In genomic region chr10:122157451-122157850, GRCh38 we compare ENCODE assay signal across 27 cellular contexts.
"Had no signal": no experiment of that assay in that cellular context is flagged by ENCODE, and none has a peak within 500 bp of the region (broad histone marks: within the 10 kb centered on the region; RNA-seq: fewer than 3 reads in every experiment).

No MANE protein-coding gene starts in this region.

- H3K27ac ChIP-seq: foreskin keratinocyte, left lung, lower lobe of right lung, neutrophil, pancreas, suprapubic skin, tibial artery, upper lobe of right lung had no signal

- DNase-seq: activated CD4-positive, alpha-beta memory T cell treated with anti-CD3 and anti-CD28 coated beads for 36 hours; activated CD4-positive, alpha-beta T cell treated with anti-CD3 and anti-CD28 coated beads, Interleukin-2, amount 10 ng/mL, durations not matched to agents 24 days and 14 days; activated CD4-positive, CD25-positive, alpha-beta regulatory T cell treated with anti-CD3 and anti-CD28 coated beads, Interleukin-2, amount 50 U/mL, for 72 hours; activated CD8-positive, alpha-beta memory T cell treated with anti-CD3 and anti-CD28 coated beads, Interleukin-2, amount 50 U/mL, for 4 hours; activated effector memory CD4-positive, alpha-beta T cell treated with anti-CD3 and anti-CD28 coated beads, Interleukin-2, amount 50 U/mL, for 16 hours; activated naive CD8-positive, alpha-beta T cell treated with anti-CD3 and anti-CD28 coated beads, Interleukin-2, amount 50 U/mL, for 24 hours; activated T-cell treated with anti-CD3 and anti-CD28 coated beads, Interleukin-2, amount 50 U/mL, for 1 hour; effector CD8-positive, alpha-beta T cell; foreskin keratinocyte; left lung; lower lobe of right lung; natural killer cell; pancreas; stimulated activated CD4-positive, alpha-beta T cell treated with anti-CD3 and anti-CD28 coated beads, Interleukin-1b, Interleukin-23, amount 100 ng/mL, for 48 hours; stimulated activated naive B cell treated with anti-CD40 and anti-IgM and Interleukin-4, amounts not matched to agents 10 μg/mL and 1 μg/mL and 100 μg/mL, for 72 hours; T-helper 17 cell; T1000; tibial artery; upper lobe of right lung had no signal

- H3K27me3 ChIP-seq: foreskin keratinocyte, pancreas, suprapubic skin, tibial artery, upper lobe of right lung had no signal

- H3K9me3 Mint-ChIP-seq: activated CD4-positive, alpha-beta memory T cell treated with anti-CD3 and anti-CD28 coated beads for 36 hours; activated CD4-positive, alpha-beta T cell treated with anti-CD3 and anti-CD28 coated beads, Interleukin-2, amount 10 ng/mL, durations not matched to agents 24 days and 14 days; activated naive CD4-positive, alpha-beta T cell treated with anti-CD3 and anti-CD28 coated beads, Interleukin-2, amount 50 U/mL, for 24 hours; activated naive CD8-positive, alpha-beta T cell treated with anti-CD3 and anti-CD28 coated beads, Interleukin-2, amount 50 U/mL, for 24 hours; activated T-helper 1 cell treated with anti-CD3 and anti-CD28 coated beads, Interleukin-12 subunit alpha, Interleukin-12 subunit beta, Interleukin-2, Interleukin-4 antibody, amounts not matched to agents 30 ng/mL and 10 ng/mL and 1 ng/mL, durations not matched to agents 14 hours and 24 hours and 36 hours; central memory CD8-positive, alpha-beta T cell; dendritic cell treated with granulocyte-macrophage colony-stimulating factor and Interleukin-4, amounts not matched to agents 40 ng/mL and 50 ng/mL, for 4 days; natural killer cell had no signal

- ATAC-seq: activated naive CD8-positive, alpha-beta T cell treated with anti-CD3 and anti-CD28 coated beads, Interleukin-2, amount 50 U/mL, for 24 hours; foreskin keratinocyte; left lung; lower lobe of right lung; natural killer cell; pancreas; stimulated activated naive B cell treated with anti-CD40 and anti-IgM and Interleukin-4, amounts not matched to agents 10 μg/mL and 1 μg/mL and 100 μg/mL, for 72 hours; T-helper 17 cell; upper lobe of right lung had no signal

- H3K4me1 Mint-ChIP-seq: activated CD4-positive, alpha-beta T cell treated with anti-CD3 and anti-CD28 coated beads, Interleukin-2, amount 10 ng/mL, durations not matched to agents 24 days and 14 days; activated naive CD4-positive, alpha-beta T cell treated with anti-CD3 and anti-CD28 coated beads, Interleukin-2, amount 50 U/mL, for 24 hours; activated naive CD8-positive, alpha-beta T cell treated with anti-CD3 and anti-CD28 coated beads, Interleukin-2, amount 50 U/mL, for 24 hours; central memory CD8-positive, alpha-beta T cell; natural killer cell had no signal

- H3K36me3 ChIP-seq: neutrophil, pancreas, prostate gland, tibial artery, upper lobe of right lung had no signal

- H3K9me3 ChIP-seq: left lung, lower lobe of right lung, neutrophil, pancreas, prostate gland, suprapubic skin, tibial artery, upper lobe of right lung had no signal

- H3K4me1 ChIP-seq: foreskin keratinocyte, pancreas had no signal

- H3K36me3 Mint-ChIP-seq: activated CD4-positive, alpha-beta memory T cell treated with anti-CD3 and anti-CD28 coated beads for 36 hours; activated naive CD4-positive, alpha-beta T cell treated with anti-CD3 and anti-CD28 coated beads, Interleukin-2, amount 50 U/mL, for 24 hours; natural killer cell; stimulated activated naive B cell treated with anti-CD40 and anti-IgM and Interleukin-4, amounts not matched to agents 10 μg/mL and 1 μg/mL and 100 μg/mL, for 72 hours had no signal

- H3K4me3 Mint-ChIP-seq: activated CD4-positive, alpha-beta memory T cell treated with anti-CD3 and anti-CD28 coated beads for 36 hours; activated CD4-positive, alpha-beta T cell treated with anti-CD3 and anti-CD28 coated beads, Interleukin-2, amount 10 ng/mL, durations not matched to agents 24 days and 14 days; activated naive CD4-positive, alpha-beta T cell treated with anti-CD3 and anti-CD28 coated beads, Interleukin-2, amount 50 U/mL, for 24 hours; activated naive CD8-positive, alpha-beta T cell treated with anti-CD3 and anti-CD28 coated beads, Interleukin-2, amount 50 U/mL, for 24 hours; activated T-helper 1 cell treated with anti-CD3 and anti-CD28 coated beads, Interleukin-12 subunit alpha, Interleukin-12 subunit beta, Interleukin-2, Interleukin-4 antibody, amounts not matched to agents 30 ng/mL and 10 ng/mL and 1 ng/mL, durations not matched to agents 14 hours and 24 hours and 36 hours; central memory CD8-positive, alpha-beta T cell; dendritic cell treated with granulocyte-macrophage colony-stimulating factor and Interleukin-4, amounts not matched to agents 40 ng/mL and 50 ng/mL, for 4 days; natural killer cell; stimulated activated naive B cell treated with anti-CD40 and anti-IgM and Interleukin-4, amounts not matched to agents 10 μg/mL and 1 μg/mL and 100 μg/mL, for 72 hours; T-helper 17 cell had no signal

- H3K27ac Mint-ChIP-seq: activated CD4-positive, alpha-beta memory T cell treated with anti-CD3 and anti-CD28 coated beads for 36 hours; activated CD4-positive, alpha-beta T cell treated with anti-CD3 and anti-CD28 coated beads, Interleukin-2, amount 10 ng/mL, durations not matched to agents 24 days and 14 days; activated naive CD4-positive, alpha-beta T cell treated with anti-CD3 and anti-CD28 coated beads, Interleukin-2, amount 50 U/mL, for 24 hours; activated naive CD8-positive, alpha-beta T cell treated with anti-CD3 and anti-CD28 coated beads, Interleukin-2, amount 50 U/mL, for 24 hours; activated T-helper 1 cell treated with anti-CD3 and anti-CD28 coated beads, Interleukin-12 subunit alpha, Interleukin-12 subunit beta, Interleukin-2, Interleukin-4 antibody, amounts not matched to agents 30 ng/mL and 10 ng/mL and 1 ng/mL, durations not matched to agents 14 hours and 24 hours and 36 hours; dendritic cell treated with granulocyte-macrophage colony-stimulating factor and Interleukin-4, amounts not matched to agents 40 ng/mL and 50 ng/mL, for 4 days; natural killer cell; stimulated activated naive B cell treated with anti-CD40 and anti-IgM and Interleukin-4, amounts not matched to agents 10 μg/mL and 1 μg/mL and 100 μg/mL, for 72 hours; T-helper 17 cell had no signal

- H3K4me3 ChIP-seq: left lung, lower lobe of right lung, pancreas, prostate gland, smooth muscle cell, suprapubic skin, tibial artery, upper lobe of right lung had no signal
